In the genomic region with DNA sequence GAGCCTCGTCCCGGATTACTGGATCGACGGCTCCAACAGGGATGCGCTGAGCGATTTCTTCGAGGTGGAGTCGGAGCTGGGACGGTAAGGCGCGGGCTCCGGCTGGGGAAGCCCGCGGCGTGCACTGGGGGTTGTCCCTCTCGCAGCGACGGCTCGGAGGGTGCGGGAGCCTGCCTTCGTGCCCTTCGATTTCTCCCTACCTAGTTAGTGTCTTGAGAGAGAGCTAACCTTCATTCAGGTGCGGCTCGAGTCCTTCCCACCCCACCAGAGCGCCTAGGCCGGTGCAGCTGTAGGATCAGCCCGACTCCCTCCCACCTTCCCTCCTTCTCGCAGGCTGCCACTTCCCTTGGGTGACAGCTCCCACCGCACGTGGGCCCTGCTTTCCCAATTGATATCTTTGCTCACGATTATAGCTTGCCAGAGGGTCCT, we compare ENCODE assay signal across 8 cellular contexts. TPM values are rescaled to one million over a fixed set of nuclear protein-coding genes. Genes with fewer than 3 reads are reported as not detected.
DNase-seq lines count a peak whose midpoint lies in the region; ATAC-seq and TF ChIP-seq lines count a peak whose summit lies in the region.

No MANE protein-coding gene starts in this region.

- peaks cover 0 to 15% (median 5%) of the 10 kb centered on the region in 4 donors for H3K4me1 ChIP-seq in Peyer's patch

- TF ChIP-seq CTCF in Peyer's patch (IDR thresholded peaks at IDR 0.05) (no peak), progenitor cell of endocrine pancreas (IDR thresholded peaks at IDR 0.05; ENCODE audit: unreplicated experiment) (no peak)

- peak overlapping the region; percentile 30 to 76 (median 48) for H3K27ac ChIP-seq in Peyer's patch

- no peaks in the 10 kb centered on the region for H3K36me3 ChIP-seq in Peyer's patch

- H3K27me3 ChIP-seq in Peyer's patch: no peaks in the 10 kb centered on the region

- H3K4me1 Mint-ChIP-seq in progenitor cell of endocrine pancreas (ENCODE audit: low read depth): peaks cover 1% of the 10 kb centered on the region

- no peak overlapping the region for H3K27ac Mint-ChIP-seq in progenitor cell of endocrine pancreas

- H3K4me3 ChIP-seq in Peyer's patch: peak overlapping the region; percentile 53 to 69 (median 61)

- H3K4me3 Mint-ChIP-seq in progenitor cell of endocrine pancreas (ENCODE audit: low read depth): peak overlapping the region; percentile 73

- peaks cover 56% of the 10 kb centered on the region for H3K27me3 Mint-ChIP-seq in progenitor cell of endocrine pancreas

- TF ChIP-seq POLR2A in Peyer's patch (IDR thresholded peaks at IDR 0.05) (no peak), erythroblast (IDR thresholded peaks at IDR 0.05; ENCODE audit: low read length) (no peak)

- H3K36me3 Mint-ChIP-seq in progenitor cell of endocrine pancreas (ENCODE audit: insufficient read depth): no peaks in the 10 kb centered on the region

- DNase-seq in activated CD4-positive, alpha-beta T cell treated with anti-CD3 and anti-CD28 coated beads for 4 hours: peak; percentile 19 to 26
- DNase-seq in activated CD4-positive, alpha-beta T cell treated with anti-CD3 and anti-CD28 coated beads, Interleukin-2, amount 50 U/mL, for 4 hours: no peak
- DNase-seq in Peyer's patch (peak in 1 of 3 donors; percentile 17), progenitor cell of endocrine pancreas (ENCODE audit: low spot score, unreplicated experiment) (no peak), erythroblast (lab: John Stamatoyannopoulos, UW) (no peak), NCI-H2227 (lab: John Stamatoyannopoulos, UW; ENCODE audit: unreplicated experiment) (no peak)

- no peaks in the 10 kb centered on the region for H3K9me3 ChIP-seq in Peyer's patch

- H3K9me3 Mint-ChIP-seq in progenitor cell of endocrine pancreas (ENCODE audit: low read depth): no peaks in the 10 kb centered on the region

- ATAC-seq in HG02610 (IDR thresholded peaks at IDR 0.05; ENCODE audit: unreplicated experiment) (peak; percentile 28), esophagus mucosa (peak; percentile 34)

RNA-seq across cellular contexts. Expression of gene CAMK4, which starts 0.4 kb away (rescaled TPM):
- 10 to 100 TPM in 1 of 4 donors, 1 to 10 TPM in 3; 3.5 to 38.8 (median 6.2) TPM for total RNA-seq in Peyer's patch
- 1.6 TPM for total RNA-seq in esophagus mucosa
- 2.1 and 2.3 TPM in 2 replicates for total RNA-seq in progenitor cell of endocrine pancreas

Comparison
In these comparisons a context has a peak if more than half of its experiments do, and no peak if none do; other contexts are left out.
1. DNase-seq: peak in activated CD4-positive, alpha-beta T cell treated with anti-CD3 and anti-CD28 coated beads for 4 hours (2 of 2); none in activated CD4-positive, alpha-beta T cell treated with anti-CD3 and anti-CD28 coated beads, Interleukin-2, amount 50 U/mL, for 4 hours (0 of 2), progenitor cell of endocrine pancreas (single experiment), erythroblast (0 of 2) and NCI-H2227 (single experiment).